In genomic region chr7:27739301-27739913, GRCh38 we compare ENCODE assay signal across 8 cellular contexts. TPM values are rescaled to one million over a fixed set of nuclear protein-coding genes. Genes with fewer than 3 reads are reported as not detected.
DNase-seq lines count a peak whose midpoint lies in the region; ATAC-seq and TF ChIP-seq lines count a peak whose summit lies in the region.

No MANE protein-coding gene starts in this region.

- H3K9me3 Mint-ChIP-seq in chondrocyte (ENCODE audit: low read depth) = no peaks in the 10 kb centered on the region
- no peaks in the 10 kb centered on the region for H3K9me3 Mint-ChIP-seq in memory B cell

- peaks cover 37% of the 10 kb centered on the region for H3K4me1 Mint-ChIP-seq in chondrocyte (ENCODE audit: low read depth)
- peaks cover 10% of the 10 kb centered on the region for H3K4me1 Mint-ChIP-seq in memory B cell

- H3K4me2 ChIP-seq in OCI-LY7 (ENCODE audit: low read length) = peak overlapping the region; percentile 79

- TF ChIP-seq CTCF in AG04450 (IDR thresholded peaks at IDR 0.05; ENCODE audit: low read depth, low read length) = no peak
- no peak for TF ChIP-seq CTCF in OCI-LY7 (conservative IDR thresholded peaks at IDR 0.05; ENCODE audit: low read length)
- peak; percentile 10 for TF ChIP-seq CTCF in chondrocyte (IDR thresholded peaks at IDR 0.05)
- TF ChIP-seq CTCF in GM20000 (IDR thresholded peaks at IDR 0.05; ENCODE audit: extremely low read depth, missing control alignments) = no peak

- no peaks in the 10 kb centered on the region for H3K27me3 Mint-ChIP-seq in chondrocyte (ENCODE audit: low read depth)
- no peaks in the 10 kb centered on the region for H3K27me3 Mint-ChIP-seq in memory B cell

- peak overlapping the region; percentile 93 for H2AFZ ChIP-seq in OCI-LY7 (ENCODE audit: low read length)

- H3K9me3 ChIP-seq in AG04450 (ENCODE audit: control insufficient read depth, insufficient read depth, low read length) (peaks cover 5% of the 10 kb centered on the region; the same call in 1 of the 2 replicates), OCI-LY7 (ENCODE audit: low read length) (no peaks in the 10 kb centered on the region), aorta (ENCODE audit: control insufficient read depth, low read length) (no peaks in the 10 kb centered on the region)

- H3K27me3 ChIP-seq in AG04450 (ENCODE audit: control insufficient read depth, insufficient read depth, low read length) (no peaks in the 10 kb centered on the region), aorta (ENCODE audit: control insufficient read depth in 1 of 2, insufficient read depth in 2 of 2, low read length in 1 of 2) (no peaks in the 10 kb centered on the region)

- H3K9me2 ChIP-seq in OCI-LY7 (ENCODE audit: insufficient read depth, low read length) = no peaks in the 10 kb centered on the region

- DNase-seq in AG04450 (ENCODE audit: low read depth, low spot score) (peak; percentile 24), OCI-LY7 (ENCODE audit: low spot score) (peak; percentile 39), chondrocyte (ENCODE audit: low spot score) (no peak), memory B cell (ENCODE audit: low spot score in 2 of 2) (no peak), aorta (no peak), GM20000 (ENCODE audit: low spot score) (no peak)

- peak overlapping the region; percentile 99 for H3K27ac Mint-ChIP-seq in chondrocyte (ENCODE audit: unreplicated experiment)
- H3K27ac Mint-ChIP-seq in memory B cell = peak overlapping the region; percentile 98

- POLR2A ChIA-PET in AG04450 (lab: Yijun Ruan, JAX) (interaction anchor here (0.7 to 2.5 kb wide), 4 partner anchors 30 to 212 kb away, joined by 3 to 19 read pairs (median 3); partner anchors contain the start of gene HIBADH), OCI-LY7 (lab: Charles Lee) (interaction anchor here (0.7 to 3.1 kb wide), 8 partner anchors 10 to 1568 kb away, joined by 3 to 11 read pairs (median 4); no protein-coding TSS in a partner anchor)

- H3K4me3 Mint-ChIP-seq in chondrocyte (ENCODE audit: unreplicated experiment) (peak overlapping the region; percentile 89), memory B cell (peak overlapping the region; percentile 98)

- H3K27ac ChIP-seq in AG04450 (ENCODE audit: low read depth, low read length) (peak overlapping the region; percentile 97), OCI-LY7 (ENCODE audit: low read depth, low read length, poor library complexity, severe bottlenecking) (peak overlapping the region; percentile 34), aorta (ENCODE audit: low read depth in 1 of 2, low read length in 2 of 2) (peak overlapping the region; percentile 68 to 81)

- no peaks in the 10 kb centered on the region for H4K20me1 ChIP-seq in OCI-LY7 (ENCODE audit: insufficient read depth, low read length)

- BruUV-seq in OCI-LY7 (replicated peaks; lab: Mats Ljungman, UMichigan) = TSS peak; percentile 88

- intact Hi-C loops in OCI-LY7 (cut with micrococcal nuclease; ENCODE audit: unreplicated experiment) (no loop called here), aorta (cut with DNase I) (loop anchor here in 1 of 2 donors (5.0 kb wide), 2 partner anchors 57 to 77 kb away; partner anchors contain the start of gene HIBADH)

- H3K4me3 ChIP-seq in AG04450 (ENCODE audit: low read depth, low read length) = peak overlapping the region; percentile 98
- H3K4me3 ChIP-seq in OCI-LY7 (ENCODE audit: low read depth, low read length, poor library complexity, severe bottlenecking) = peak overlapping the region; percentile 87
- peak overlapping the region; percentile 29 to 52 for H3K4me3 ChIP-seq in aorta (ENCODE audit: low read length in 2 of 2)

- H3K79me2 ChIP-seq in OCI-LY7 (ENCODE audit: insufficient read depth, low read depth, low read length) = peaks cover 22% of the 10 kb centered on the region; the same call in 1 of the 2 replicates

- ATAC-seq in GM18498 (IDR thresholded peaks at IDR 0.05; ENCODE audit: unreplicated experiment) (peak; percentile 41), HG02938 (IDR thresholded peaks at IDR 0.05; ENCODE audit: unreplicated experiment) (peak; percentile 28), memory B cell (ENCODE audit: low read depth) (peak; percentile 3), aorta (ENCODE audit: low FRiP score) (peak; percentile 80)

- H3K36me3 ChIP-seq in OCI-LY7 (ENCODE audit: insufficient read depth, low read length) (no peaks in the 10 kb centered on the region), aorta (ENCODE audit: control insufficient read depth in 1 of 2, insufficient read depth in 2 of 2, low read length in 1 of 2) (no peaks in the 10 kb centered on the region)

- H3K36me3 Mint-ChIP-seq in chondrocyte (ENCODE audit: low read depth) = peaks cover 2% of the 10 kb centered on the region
- peaks cover 4% of the 10 kb centered on the region for H3K36me3 Mint-ChIP-seq in memory B cell

- 2 to 3% methylated on average over 17 of the region's 17 CpGs for WGBS in aorta, 2 donors

- CTCF ChIA-PET in AG04450 (lab: Charles Lee) = interaction anchor here (1.3 kb wide), 1 partner anchor 134 kb away, joined by 5 read pairs; no protein-coding TSS in a partner anchor
- CTCF ChIA-PET in OCI-LY7 (lab: Charles Lee; ENCODE audit: unreplicated experiment) = interaction anchor here (1.0 kb wide), 1 partner anchor 77 kb away, joined by 3 read pairs; the partner anchor contains the start of gene HIBADH

- H3K4me1 ChIP-seq in OCI-LY7 (ENCODE audit: insufficient read depth, low read length, poor library complexity, severe bottlenecking) (peaks cover 7% of the 10 kb centered on the region), aorta (ENCODE audit: control insufficient read depth in 1 of 2, insufficient read depth in 2 of 2, low read length in 2 of 2) (no peaks in the 10 kb centered on the region)

RNA-seq across cellular contexts. Expression of gene TAX1BP1, which starts 0.6 kb away (rescaled TPM):
- polyA plus RNA-seq in AG04450 (2011; rRNA removed) = 91.1 and 116 TPM in 2 replicates
- polyA minus RNA-seq in AG04450 (2011; rRNA and poly(A)+ RNA removed) = 110 and 125 TPM in 2 replicates
- total RNA-seq in OCI-LY7 (2014; rRNA removed; shearing (Covaris generic)) = 24.2 and 27.9 TPM in 2 replicates
- 49.7 and 54.3 TPM in 2 replicates for total RNA-seq in OCI-LY7 (2022)
- total RNA-seq in chondrocyte = 86.5 to 91.3 TPM (median 90.6 TPM) in 3 replicates
- total RNA-seq in aorta = 100 to 1,000 TPM in 1 of 2 donors, 10 to 100 TPM in 1; 93.1 to 113 TPM
- polyA plus RNA-seq in aorta = 10 to 100 TPM; 68.4 to 79.9 TPM

Comparison
In these comparisons a context has a peak if more than half of its experiments do, and no peak if none do; other contexts are left out.
1. DNase-seq: peak in AG04450 (single experiment) and OCI-LY7 (single experiment); none in chondrocyte (single experiment), memory B cell (0 of 2), aorta (0 of 2) and GM20000 (single experiment).
2. H3K27ac ChIP-seq: peak in every context shown above with its lines; median percentile 97 in AG04450; 74 in aorta; 34 in OCI-LY7.
3. H3K4me3 ChIP-seq: peak in every context shown above with its lines; median percentile 98 in AG04450; 87 in OCI-LY7; 40 in aorta.
4. ATAC-seq: peak in every context shown above with its lines; median percentile 80 in aorta; 41 in GM18498; 28 in HG02938; 3 in memory B cell.